ENCODE assay signal across 8 cellular contexts in the genomic region with DNA sequence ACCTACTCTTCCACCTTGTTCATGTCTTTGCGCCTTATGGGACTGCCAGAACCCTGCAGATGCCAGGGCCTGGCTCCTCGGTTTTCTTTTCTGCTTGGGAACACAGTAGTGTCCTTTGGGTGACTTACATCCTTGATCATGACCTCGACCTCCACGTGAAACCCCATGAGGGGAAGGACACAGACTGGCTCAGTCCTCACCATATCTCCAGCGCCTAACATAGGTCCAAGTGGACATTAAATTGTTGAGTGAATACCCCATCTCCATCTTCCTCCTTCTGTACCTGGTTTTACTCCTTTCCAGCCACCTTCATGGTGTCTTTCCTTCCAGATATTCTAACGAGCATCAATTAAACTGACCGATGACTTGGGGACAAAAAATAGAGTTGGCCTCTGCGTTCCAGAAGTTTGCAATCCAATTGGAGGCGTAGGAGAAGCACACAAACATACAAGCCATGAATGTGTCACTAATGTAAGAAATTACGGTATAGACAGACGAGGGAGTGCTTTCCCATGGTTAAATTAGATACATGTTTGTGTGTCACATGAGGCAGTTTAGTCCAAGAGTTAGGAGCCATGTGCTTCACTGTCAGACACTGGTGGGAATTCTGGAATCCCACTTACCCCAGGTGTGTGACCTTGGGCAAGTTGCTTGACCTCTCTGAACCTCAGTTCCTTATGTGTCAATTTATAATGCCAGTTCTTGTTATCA. TPM values are rescaled to one million over a fixed set of nuclear protein-coding genes. Genes with fewer than 3 reads are reported as not detected.
A peak's percentile ranks its signal among the peaks of the same experiment; 100 is the strongest.
DNase-seq lines count a peak whose midpoint lies in the region; ATAC-seq, FAIRE-seq and TF ChIP-seq lines count a peak whose summit lies in the region.

No MANE protein-coding gene starts in this region.

- H3K27me3 ChIP-seq in DOHH2 (ENCODE audit: control insufficient read depth, low read length) (no peaks in the 10 kb centered on the region), endothelial cell of umbilical vein (ENCODE audit: control insufficient read depth in 2 of 2, insufficient read depth in 2 of 2, low read length in 2 of 2) (no peaks in the 10 kb centered on the region), osteoblast (ENCODE audit: insufficient read depth, low read length) (peaks cover 2% of the 10 kb centered on the region)

- FAIRE-seq in endothelial cell of umbilical vein (lab: Jason Lieb, UNC): no peak

- H2AFZ ChIP-seq in OCI-LY7 (ENCODE audit: low read length) (peak overlapping the region; percentile 79), endothelial cell of umbilical vein (ENCODE audit: low read depth, low read length) (no peak overlapping the region), osteoblast (ENCODE audit: low read length) (peak overlapping the region; percentile 98)

- intact Hi-C loops in OCI-LY7 (cut with micrococcal nuclease; ENCODE audit: unreplicated experiment): loop anchor here (5.0 kb wide), 3 partner anchors 178 to 318 kb away; a partner anchor contains a TSS
- intact Hi-C loops in endothelial cell of umbilical vein (cut with micrococcal nuclease): loop anchor here (1.0 to 5.0 kb wide), 3 partner anchors 8 to 82 kb away; no protein-coding TSS in a partner anchor

- no peak for TF ChIP-seq POLR2A in endothelial cell of umbilical vein (IDR thresholded peaks at IDR 0.05; ENCODE audit: low read depth, low read length)

- CTCF ChIA-PET in OCI-LY7 (lab: Charles Lee; ENCODE audit: unreplicated experiment) (no interaction called here), endothelial cell of umbilical vein (lab: Charles Lee) (interaction anchor here (1.0 to 1.4 kb wide), 2 partner anchors 83 to 212 kb away, joined by 3 to 6 read pairs; a partner anchor contains a TSS)

- H3K27ac ChIP-seq in DOHH2 (ENCODE audit: low read depth, low read length): peak overlapping the region; percentile 53; the same call in 1 of the 2 replicates
- H3K27ac ChIP-seq in OCI-LY7 (ENCODE audit: low read depth, low read length, poor library complexity, severe bottlenecking): peak overlapping the region; percentile 64
- peak overlapping the region; percentile 94 for H3K27ac ChIP-seq in endothelial cell of umbilical vein (ENCODE audit: insufficient read depth, low read depth, low read length)
- H3K27ac ChIP-seq in osteoblast (ENCODE audit: low read depth, low read length): peak overlapping the region; percentile 80

- H3K4me3 ChIP-seq in DOHH2 (ENCODE audit: low read length): peak overlapping the region; percentile 89
- H3K4me3 ChIP-seq in OCI-LY7 (ENCODE audit: low read depth, low read length, poor library complexity, severe bottlenecking): peak overlapping the region; percentile 99
- peak overlapping the region in 2 of 3 experiments; percentile 90 to 93 for H3K4me3 ChIP-seq in endothelial cell of umbilical vein (replicated peaks in 1 of 3; ENCODE audit: insufficient read depth in 1 of 3, low read depth in 1 of 3, low read length in 3 of 3)
- H3K4me3 ChIP-seq in osteoblast (ENCODE audit: insufficient read depth, low read length): peak overlapping the region; percentile 88

- ATAC-seq in HG03571 (IDR thresholded peaks at IDR 0.05; ENCODE audit: unreplicated experiment) (no peak), HG03342 (IDR thresholded peaks at IDR 0.05; ENCODE audit: unreplicated experiment) (no peak), GM18511 (IDR thresholded peaks at IDR 0.05; ENCODE audit: unreplicated experiment) (no peak)

- H3K9me1 ChIP-seq in endothelial cell of umbilical vein (replicated peaks; ENCODE audit: control insufficient read depth, extremely low read depth, insufficient read depth, low read length): no peaks in the 10 kb centered on the region

- dilution Hi-C loops in endothelial cell of umbilical vein (cut with MboI; ENCODE audit: extremely low pct_ligation_motif_present, low sequenced_read_pairs): no loop called here

- H3K79me2 ChIP-seq in DOHH2 (ENCODE audit: control insufficient read depth, low read length) (peaks cover 41% of the 10 kb centered on the region), OCI-LY7 (ENCODE audit: insufficient read depth, low read depth, low read length) (peaks cover 37% of the 10 kb centered on the region), endothelial cell of umbilical vein (ENCODE audit: control insufficient read depth, insufficient read depth, low read length) (peaks cover 28% of the 10 kb centered on the region), osteoblast (ENCODE audit: insufficient read depth, low read length) (peaks cover 36% of the 10 kb centered on the region)

- no peaks in the 10 kb centered on the region for H3K36me3 ChIP-seq in DOHH2 (ENCODE audit: control insufficient read depth, low read length)
- no peaks in the 10 kb centered on the region; the same call in 1 of the 2 replicates for H3K36me3 ChIP-seq in OCI-LY7 (ENCODE audit: insufficient read depth, low read length)
- H3K36me3 ChIP-seq in endothelial cell of umbilical vein (ENCODE audit: control insufficient read depth in 2 of 2, extremely low read depth in 1 of 2, insufficient read depth in 2 of 2, low read length in 2 of 2): no peaks in the 10 kb centered on the region
- H3K36me3 ChIP-seq in osteoblast (ENCODE audit: insufficient read depth, low read length): no peaks in the 10 kb centered on the region

- no peaks in the 10 kb centered on the region for H3K9me2 ChIP-seq in DOHH2 (replicated peaks; ENCODE audit: control insufficient read depth, low read length)
- no peaks in the 10 kb centered on the region for H3K9me2 ChIP-seq in OCI-LY7 (ENCODE audit: insufficient read depth, low read length)

- H3K4me1 ChIP-seq in DOHH2 (ENCODE audit: control insufficient read depth, low read length) (peaks cover 29% of the 10 kb centered on the region), OCI-LY7 (ENCODE audit: insufficient read depth, low read length, poor library complexity, severe bottlenecking) (peaks cover 21% of the 10 kb centered on the region), endothelial cell of umbilical vein (ENCODE audit: control insufficient read depth, extremely low read depth, insufficient read depth, low read length) (peaks cover 35% of the 10 kb centered on the region), osteoblast (ENCODE audit: insufficient read depth, low read length) (peaks cover 18% of the 10 kb centered on the region)

- H3F3A ChIP-seq in DOHH2 (ENCODE audit: control insufficient read depth, insufficient read depth): no peaks in the 10 kb centered on the region

- POLR2A ChIA-PET in OCI-LY7 (lab: Charles Lee): interaction anchor here (0.6 kb wide), 1 partner anchor 386 kb away, joined by 3 read pairs; no protein-coding TSS in a partner anchor
- POLR2A ChIA-PET in endothelial cell of umbilical vein (lab: Charles Lee): no interaction called here

- H4K20me1 ChIP-seq in DOHH2 (ENCODE audit: control insufficient read depth, insufficient read depth, low read depth, low read length) (peaks cover 3% of the 10 kb centered on the region; the same call in 1 of the 2 replicates), OCI-LY7 (ENCODE audit: insufficient read depth, low read length) (0 out of 2 replicates have a peak, but pooled peaks cover 6% of the 10 kb centered on the region), endothelial cell of umbilical vein (replicated peaks; ENCODE audit: control insufficient read depth, extremely low read depth, insufficient read depth, low read length) (peaks cover 3% of the 10 kb centered on the region), osteoblast (ENCODE audit: insufficient read depth, low read length) (peaks cover 25% of the 10 kb centered on the region)

- H3K9ac ChIP-seq in endothelial cell of umbilical vein (replicated peaks; ENCODE audit: extremely low read depth, insufficient read depth, low read length): peak overlapping the region; percentile 94

- H3K4me2 ChIP-seq in DOHH2 (ENCODE audit: low read length) (peak overlapping the region; percentile 85), OCI-LY7 (ENCODE audit: low read length) (peak overlapping the region; percentile 89), endothelial cell of umbilical vein (ENCODE audit: insufficient read depth, low read length) (peak overlapping the region; percentile 48), osteoblast (ENCODE audit: insufficient read depth, low read length) (peak overlapping the region; percentile 98)

- DNase-seq in OCI-LY7 (ENCODE audit: low spot score) (no peak), endothelial cell of umbilical vein (ENCODE audit: low read depth, low spot score) (no peak), osteoblast (ENCODE audit: insufficient read length, low spot score, missing footprints) (peak; percentile 3), middle frontal gyrus (ENCODE audit: extremely low spot score, low spot score) (no peak)

- H3K9me3 ChIP-seq in DOHH2 (ENCODE audit: control insufficient read depth, insufficient read depth, low read length): no peaks in the 10 kb centered on the region
- no peaks in the 10 kb centered on the region for H3K9me3 ChIP-seq in OCI-LY7 (ENCODE audit: low read length)
- no peaks in the 10 kb centered on the region for H3K9me3 ChIP-seq in endothelial cell of umbilical vein (replicated peaks; ENCODE audit: control insufficient read depth, insufficient read depth, low read length)
- no peaks in the 10 kb centered on the region for H3K9me3 ChIP-seq in osteoblast (ENCODE audit: low read depth, low read length)

- BruUV-seq in OCI-LY7 (replicated peaks; lab: Mats Ljungman, UMichigan): no TSS peak
- no TSS peak for BruUV-seq in endothelial cell of umbilical vein (replicated peaks; lab: Mats Ljungman, UMichigan)

- TF ChIP-seq CTCF in DOHH2 (IDR thresholded peaks at IDR 0.05; ENCODE audit: low read depth, low read length, poor library complexity, severe bottlenecking): no peak
- no peak for TF ChIP-seq CTCF in OCI-LY7 (conservative IDR thresholded peaks at IDR 0.05; ENCODE audit: low read length)
- no peak for TF ChIP-seq CTCF in endothelial cell of umbilical vein (IDR thresholded peaks at IDR 0.05; ENCODE audit: extremely low read depth in 1 of 2, insufficient read depth in 1 of 2, low read depth in 1 of 2, low read length in 2 of 2)
- no peak for TF ChIP-seq CTCF in osteoblast (IDR thresholded peaks at IDR 0.05; ENCODE audit: extremely low read depth, low read depth, low read length)

TF ChIP-seq in endothelial cell of umbilical vein, 7 proteins besides CTCF, POLR2A, EP300 and RAD21 (continues in another document):
- TF ChIP-seq FOS (IDR thresholded peaks at IDR 0.05; ENCODE audit: borderline replicate concordance, insufficient read depth, low read length): no peak

RNA-seq across cellular contexts. Expression of a gene that starts 0.9 kb away (rescaled TPM):
- total RNA-seq in OCI-LY7 (2014; rRNA removed; shearing (Covaris generic)): 53.2 and 55.9 TPM in 2 replicates
- total RNA-seq in OCI-LY7 (2022): 70.0 and 71.5 TPM in 2 replicates
- 104 and 109 TPM in 2 replicates for total RNA-seq in endothelial cell of umbilical vein
- 49.6 and 54.4 TPM in 2 replicates for polyA plus RNA-seq in endothelial cell of umbilical vein
- polyA plus RNA-seq in endothelial cell of umbilical vein (2011; cell fraction: cytosol; rRNA removed): 59.9 and 64.0 TPM in 2 replicates
- 124 and 148 TPM in 2 replicates for polyA plus RNA-seq in endothelial cell of umbilical vein (2011; cell fraction: nucleus; rRNA removed)
- polyA plus RNA-seq in endothelial cell of umbilical vein (2012): 47.9 and 50.9 TPM in 2 replicates
- polyA minus RNA-seq in endothelial cell of umbilical vein: 213 and 253 TPM in 2 replicates
- polyA minus RNA-seq in endothelial cell of umbilical vein (2011; cell fraction: cytosol; rRNA and poly(A)+ RNA removed): 46.2 TPM
- polyA minus RNA-seq in endothelial cell of umbilical vein (2011; cell fraction: nucleus; rRNA and poly(A)+ RNA removed): 292 and 343 TPM in 2 replicates
- total RNA-seq in osteoblast: 101 and 116 TPM in 2 replicates

Comparison
In these comparisons a context has a peak if more than half of its experiments do, and no peak if none do; other contexts are left out.
1. H3K4me2 ChIP-seq: peak in every context shown above with its lines; median percentile 98 in osteoblast; 89 in OCI-LY7; 85 in DOHH2; 48 in endothelial cell of umbilical vein.